Comparison of ENCODE assay signal across 1 cellular context in the genomic region with DNA sequence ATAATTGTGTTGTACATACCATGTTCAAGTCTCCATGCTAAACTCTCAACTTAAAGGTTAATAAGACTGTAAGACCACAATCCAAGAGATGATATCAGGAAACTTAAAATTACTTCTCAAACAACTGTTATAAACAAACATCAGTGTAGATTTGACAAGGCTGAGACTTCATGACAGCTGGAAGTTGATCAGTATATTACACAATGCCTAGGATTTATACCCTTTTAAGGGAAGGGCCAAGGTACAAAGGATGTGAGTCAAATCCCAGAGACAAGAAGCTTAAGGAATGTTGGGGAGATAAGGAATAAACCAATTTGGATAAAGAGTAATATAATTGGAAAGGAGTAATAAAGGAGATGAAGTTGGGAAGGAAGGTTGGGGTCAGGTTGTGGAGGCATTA.
TF ChIP-seq lines count a peak whose summit lies in the region.

No MANE protein-coding gene starts in this region.

TF ChIP-seq in HepG2, 621 proteins besides CTCF, POLR2A, EP300 and RAD21:
- TF ChIP-seq ZBTB21 (CRISPR knock-in tag; IDR thresholded peaks at IDR 0.05) (no peak), CEBPB (IDR thresholded peaks at IDR 0.05; ENCODE audit: borderline replicate concordance, low read depth, low read length) (peak; percentile 47; the same call in 1 of the 2 replicates), SRF (IDR thresholded peaks at IDR 0.05; ENCODE audit: low read depth, low read length) (peak; percentile 81)
- TF ChIP-seq, protein P1, sequence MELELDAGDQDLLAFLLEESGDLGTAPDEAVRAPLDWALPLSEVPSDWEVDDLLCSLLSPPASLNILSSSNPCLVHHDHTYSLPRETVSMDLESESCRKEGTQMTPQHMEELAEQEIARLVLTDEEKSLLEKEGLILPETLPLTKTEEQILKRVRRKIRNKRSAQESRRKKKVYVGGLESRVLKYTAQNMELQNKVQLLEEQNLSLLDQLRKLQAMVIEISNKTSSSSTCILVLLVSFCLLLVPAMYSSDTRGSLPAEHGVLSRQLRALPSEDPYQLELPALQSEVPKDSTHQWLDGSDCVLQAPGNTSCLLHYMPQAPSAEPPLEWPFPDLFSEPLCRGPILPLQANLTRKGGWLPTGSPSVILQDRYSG (CRISPR knock-in tag; IDR thresholded peaks at IDR 0.05), result no peak
